1 cellular context compared by ENCODE assay signal in genomic region chr1:46431695-46432094, GRCh38.
TF ChIP-seq lines count a peak whose summit lies in the region.

No MANE protein-coding gene starts in this region.

TF ChIP-seq in H1, 55 proteins besides CTCF, POLR2A, EP300 and RAD21:
- TF ChIP-seq PHF8 (conservative IDR thresholded peaks at IDR 0.05; ENCODE audit: low read depth, low read length) = no peak
- TF ChIP-seq BRCA1 (IDR thresholded peaks at IDR 0.05; ENCODE audit: low read depth, low read length) = no peak
- no peak for TF ChIP-seq CBX5 (IDR thresholded peaks at IDR 0.05; ENCODE audit: low read depth, low read length)
- no peak for TF ChIP-seq HDAC2 (IDR thresholded peaks at IDR 0.05; ENCODE audit: borderline replicate concordance in 1 of 2, low read depth in 2 of 2, low read length in 2 of 2)
- no peak for TF ChIP-seq CBX8 (IDR thresholded peaks at IDR 0.05; ENCODE audit: borderline replicate concordance, low read depth, low read length)
- TF ChIP-seq GTF2F1 (IDR thresholded peaks at IDR 0.05; ENCODE audit: borderline replicate concordance, low read depth, low read length) = no peak
- no peak for TF ChIP-seq TCF12 (IDR thresholded peaks at IDR 0.05; ENCODE audit: low read depth, low read length)
- no peak for TF ChIP-seq NANOG (IDR thresholded peaks at IDR 0.05; ENCODE audit: insufficient read depth, low read depth, low read length, poor library complexity, severe bottlenecking)
- TF ChIP-seq GABPA (IDR thresholded peaks at IDR 0.05; ENCODE audit: borderline replicate concordance, insufficient read depth, low read length) = no peak
